ENCODE assay signal across 24 cellular contexts in genomic region chr20:39025883-39026282, GRCh38.
DNase-seq lines count a peak whose midpoint lies in the region; ATAC-seq lines count a peak whose summit lies in the region.
"Had no signal": no experiment of that assay in that cellular context is flagged by ENCODE, and none has a peak within 500 bp of the region (broad histone marks: within the 10 kb centered on the region; RNA-seq: fewer than 3 reads in every experiment).

No MANE protein-coding gene starts in this region.

- peak; percentile 92 for ATAC-seq in activated naive CD8-positive, alpha-beta T cell treated with anti-CD3 and anti-CD28 coated beads, Interleukin-2, amount 10 ng/mL, durations not matched to agents 7 days and 5 days (ENCODE audit: low read depth)
- ATAC-seq in stimulated activated effector memory CD8-positive, alpha-beta T cell treated with anti-CD3 and anti-CD28 coated beads, Interleukin-12 subunit alpha, Interleukin-12 subunit beta, amount 100 ng/mL, for 72 hours, result peak; percentile 74
- ATAC-seq in HG03175 (IDR thresholded peaks at IDR 0.05; ENCODE audit: unreplicated experiment), result no peak
- ATAC-seq: gastrocnemius medialis had no signal

- no peaks in the 10 kb centered on the region for H3K9me3 Mint-ChIP-seq in activated naive CD8-positive, alpha-beta T cell treated with anti-CD3 and anti-CD28 coated beads, Interleukin-2, amount 10 ng/mL, durations not matched to agents 7 days and 5 days
- H3K9me3 Mint-ChIP-seq in activated naive CD8-positive, alpha-beta T cell treated with anti-CD3 and anti-CD28 coated beads for 36 hours, result no peaks in the 10 kb centered on the region
- H3K9me3 Mint-ChIP-seq in T-helper 1 cell treated with Interleukin-12 subunit alpha and Interleukin-12 subunit beta and Interleukin-4 antibody, amounts not matched to agents 30 μg/mL and 1 μg/mL, for 36 hours, result no peaks in the 10 kb centered on the region
- no peaks in the 10 kb centered on the region for H3K9me3 Mint-ChIP-seq in activated T-helper 1 cell treated with anti-CD3 and anti-CD28 coated beads, Interleukin-12 subunit alpha, Interleukin-12 subunit beta, Interleukin-2, Interleukin-4 antibody, amounts not matched to agents 30 ng/mL and 10 ng/mL and 1 ng/mL, durations not matched to agents 14 hours and 24 hours and 36 hours
- no peaks in the 10 kb centered on the region for H3K9me3 Mint-ChIP-seq in stimulated activated effector memory CD8-positive, alpha-beta T cell treated with anti-CD3 and anti-CD28 coated beads, Interleukin-12 subunit alpha, Interleukin-12 subunit beta, amount 100 ng/mL, for 72 hours
- H3K9me3 Mint-ChIP-seq: activated B cell treated with CpG ODN at 0.5 μM for 24 hours, brain had no signal

- peak overlapping the region; percentile 65 for H3K27ac Mint-ChIP-seq in activated naive CD8-positive, alpha-beta T cell treated with anti-CD3 and anti-CD28 coated beads, Interleukin-2, amount 10 ng/mL, durations not matched to agents 7 days and 5 days
- no peak overlapping the region for H3K27ac Mint-ChIP-seq in activated naive CD8-positive, alpha-beta T cell treated with anti-CD3 and anti-CD28 coated beads for 36 hours
- peak overlapping the region; percentile 29 for H3K27ac Mint-ChIP-seq in T-helper 1 cell treated with Interleukin-12 subunit alpha and Interleukin-12 subunit beta and Interleukin-4 antibody, amounts not matched to agents 30 μg/mL and 1 μg/mL, for 36 hours
- H3K27ac Mint-ChIP-seq in activated T-helper 1 cell treated with anti-CD3 and anti-CD28 coated beads, Interleukin-12 subunit alpha, Interleukin-12 subunit beta, Interleukin-2, Interleukin-4 antibody, amounts not matched to agents 30 ng/mL and 10 ng/mL and 1 ng/mL, durations not matched to agents 14 hours and 24 hours and 36 hours, result peak overlapping the region; percentile 18
- H3K27ac Mint-ChIP-seq in stimulated activated effector memory CD8-positive, alpha-beta T cell treated with anti-CD3 and anti-CD28 coated beads, Interleukin-12 subunit alpha, Interleukin-12 subunit beta, amount 100 ng/mL, for 72 hours, result peak overlapping the region; percentile 33
- H3K27ac Mint-ChIP-seq: activated B cell treated with CpG ODN at 0.5 μM for 24 hours, brain had no signal

- no peak for DNase-seq in activated naive CD8-positive, alpha-beta T cell treated with anti-CD3 and anti-CD28 coated beads, Interleukin-2, amount 10 ng/mL, durations not matched to agents 7 days and 5 days
- no peak for DNase-seq in activated naive CD8-positive, alpha-beta T cell treated with anti-CD3 and anti-CD28 coated beads for 36 hours
- peak; percentile 15 for DNase-seq in activated T-helper 1 cell treated with anti-CD3 and anti-CD28 coated beads, Interleukin-12 subunit alpha, Interleukin-12 subunit beta, Interleukin-2, Interleukin-4 antibody, amounts not matched to agents 30 ng/mL and 10 ng/mL and 1 ng/mL, durations not matched to agents 14 hours and 24 hours and 36 hours (ENCODE audit: low spot score)
- peak in 1 of 2 donors; percentile 66 for DNase-seq in stimulated activated effector memory CD8-positive, alpha-beta T cell treated with anti-CD3 and anti-CD28 coated beads, Interleukin-12 subunit alpha, Interleukin-12 subunit beta, amount 100 ng/mL, for 72 hours (ENCODE audit: low spot score in 2 of 2)
- DNase-seq in cortex of kidney (lab: John Stamatoyannopoulos, UW), result no peak
- DNase-seq: activated B cell treated with CpG ODN at 0.5 μM for 24 hours; DMS53; effector memory CD4-positive, alpha-beta T cell; esophagus squamous epithelium; gastrocnemius medialis; GDM1; HCEC 1CT; hippocampal formation; left ventricle myocardium inferior; MG63; midbrain; NCI-H1417 treated with DMSO at 0.1 percent for 48 hours; NCI-H510A treated with DMSO at 0.1 percent for 48 hours; sigmoid colon; SJCRH30; testis had no signal

- peaks cover 32% of the 10 kb centered on the region for H3K36me3 Mint-ChIP-seq in activated naive CD8-positive, alpha-beta T cell treated with anti-CD3 and anti-CD28 coated beads, Interleukin-2, amount 10 ng/mL, durations not matched to agents 7 days and 5 days
- peaks cover 26% of the 10 kb centered on the region for H3K36me3 Mint-ChIP-seq in activated naive CD8-positive, alpha-beta T cell treated with anti-CD3 and anti-CD28 coated beads for 36 hours
- peaks cover 38% of the 10 kb centered on the region for H3K36me3 Mint-ChIP-seq in T-helper 1 cell treated with Interleukin-12 subunit alpha and Interleukin-12 subunit beta and Interleukin-4 antibody, amounts not matched to agents 30 μg/mL and 1 μg/mL, for 36 hours (ENCODE audit: low read depth)
- peaks cover 50% of the 10 kb centered on the region for H3K36me3 Mint-ChIP-seq in activated T-helper 1 cell treated with anti-CD3 and anti-CD28 coated beads, Interleukin-12 subunit alpha, Interleukin-12 subunit beta, Interleukin-2, Interleukin-4 antibody, amounts not matched to agents 30 ng/mL and 10 ng/mL and 1 ng/mL, durations not matched to agents 14 hours and 24 hours and 36 hours (ENCODE audit: low read depth)
- peaks cover 81% of the 10 kb centered on the region for H3K36me3 Mint-ChIP-seq in stimulated activated effector memory CD8-positive, alpha-beta T cell treated with anti-CD3 and anti-CD28 coated beads, Interleukin-12 subunit alpha, Interleukin-12 subunit beta, amount 100 ng/mL, for 72 hours

- peaks cover 21% of the 10 kb centered on the region for H3K4me1 Mint-ChIP-seq in activated naive CD8-positive, alpha-beta T cell treated with anti-CD3 and anti-CD28 coated beads, Interleukin-2, amount 10 ng/mL, durations not matched to agents 7 days and 5 days
- peaks cover 9% of the 10 kb centered on the region for H3K4me1 Mint-ChIP-seq in activated naive CD8-positive, alpha-beta T cell treated with anti-CD3 and anti-CD28 coated beads for 36 hours
- H3K4me1 Mint-ChIP-seq in T-helper 1 cell treated with Interleukin-12 subunit alpha and Interleukin-12 subunit beta and Interleukin-4 antibody, amounts not matched to agents 30 μg/mL and 1 μg/mL, for 36 hours (ENCODE audit: low read depth), result peaks cover 27% of the 10 kb centered on the region
- H3K4me1 Mint-ChIP-seq in activated T-helper 1 cell treated with anti-CD3 and anti-CD28 coated beads, Interleukin-12 subunit alpha, Interleukin-12 subunit beta, Interleukin-2, Interleukin-4 antibody, amounts not matched to agents 30 ng/mL and 10 ng/mL and 1 ng/mL, durations not matched to agents 14 hours and 24 hours and 36 hours (ENCODE audit: low read depth), result peaks cover 42% of the 10 kb centered on the region
- peaks cover 23% of the 10 kb centered on the region for H3K4me1 Mint-ChIP-seq in stimulated activated effector memory CD8-positive, alpha-beta T cell treated with anti-CD3 and anti-CD28 coated beads, Interleukin-12 subunit alpha, Interleukin-12 subunit beta, amount 100 ng/mL, for 72 hours
- H3K4me1 Mint-ChIP-seq: brain had no signal

- POLR2A ChIA-PET in activated naive CD8-positive, alpha-beta T cell treated with anti-CD3 and anti-CD28 coated beads, Interleukin-2, amount 10 ng/mL, durations not matched to agents 7 days and 5 days (lab: Charles Lee), result interaction anchor here (1.3 kb wide), 1 partner anchor 10 kb away, joined by 3 read pairs; no protein-coding TSS in a partner anchor

- H3K27me3 Mint-ChIP-seq in activated naive CD8-positive, alpha-beta T cell treated with anti-CD3 and anti-CD28 coated beads, Interleukin-2, amount 10 ng/mL, durations not matched to agents 7 days and 5 days, result no peaks in the 10 kb centered on the region
- H3K27me3 Mint-ChIP-seq in activated naive CD8-positive, alpha-beta T cell treated with anti-CD3 and anti-CD28 coated beads for 36 hours, result no peaks in the 10 kb centered on the region
- H3K27me3 Mint-ChIP-seq in T-helper 1 cell treated with Interleukin-12 subunit alpha and Interleukin-12 subunit beta and Interleukin-4 antibody, amounts not matched to agents 30 μg/mL and 1 μg/mL, for 36 hours (ENCODE audit: low read depth), result no peaks in the 10 kb centered on the region
- no peaks in the 10 kb centered on the region for H3K27me3 Mint-ChIP-seq in activated T-helper 1 cell treated with anti-CD3 and anti-CD28 coated beads, Interleukin-12 subunit alpha, Interleukin-12 subunit beta, Interleukin-2, Interleukin-4 antibody, amounts not matched to agents 30 ng/mL and 10 ng/mL and 1 ng/mL, durations not matched to agents 14 hours and 24 hours and 36 hours (ENCODE audit: insufficient read depth)
- H3K27me3 Mint-ChIP-seq: activated B cell treated with CpG ODN at 0.5 μM for 24 hours, brain had no signal

- peak overlapping the region; percentile 21 for H3K4me3 Mint-ChIP-seq in activated naive CD8-positive, alpha-beta T cell treated with anti-CD3 and anti-CD28 coated beads, Interleukin-2, amount 10 ng/mL, durations not matched to agents 7 days and 5 days
- no peak overlapping the region for H3K4me3 Mint-ChIP-seq in activated naive CD8-positive, alpha-beta T cell treated with anti-CD3 and anti-CD28 coated beads for 36 hours
- H3K4me3 Mint-ChIP-seq in T-helper 1 cell treated with Interleukin-12 subunit alpha and Interleukin-12 subunit beta and Interleukin-4 antibody, amounts not matched to agents 30 μg/mL and 1 μg/mL, for 36 hours, result peak overlapping the region; percentile 38
- H3K4me3 Mint-ChIP-seq in activated T-helper 1 cell treated with anti-CD3 and anti-CD28 coated beads, Interleukin-12 subunit alpha, Interleukin-12 subunit beta, Interleukin-2, Interleukin-4 antibody, amounts not matched to agents 30 ng/mL and 10 ng/mL and 1 ng/mL, durations not matched to agents 14 hours and 24 hours and 36 hours, result no peak overlapping the region
- no peak overlapping the region for H3K4me3 Mint-ChIP-seq in stimulated activated effector memory CD8-positive, alpha-beta T cell treated with anti-CD3 and anti-CD28 coated beads, Interleukin-12 subunit alpha, Interleukin-12 subunit beta, amount 100 ng/mL, for 72 hours
- H3K4me3 Mint-ChIP-seq: activated B cell treated with CpG ODN at 0.5 μM for 24 hours, brain had no signal

- intact Hi-C loops in activated T-helper 1 cell treated with anti-CD3 and anti-CD28 coated beads, Interleukin-12 subunit alpha, Interleukin-12 subunit beta, Interleukin-2, Interleukin-4 antibody, amounts not matched to agents 30 ng/mL and 10 ng/mL and 1 ng/mL, durations not matched to agents 14 hours and 24 hours and 36 hours (cut with micrococcal nuclease), result loop anchor here (10.0 kb wide), 1 partner anchor 221 kb away; the partner anchor contains the start of gene PPP1R16B

Comparison
In these comparisons a context has a peak if more than half of its experiments do, and no peak if none do; other contexts are left out.
1. H3K4me3 Mint-ChIP-seq: peak in activated naive CD8-positive, alpha-beta T cell treated with anti-CD3 and anti-CD28 coated beads, Interleukin-2, amount 10 ng/mL, durations not matched to agents 7 days and 5 days (single experiment) and T-helper 1 cell treated with Interleukin-12 subunit alpha and Interleukin-12 subunit beta and Interleukin-4 antibody, amounts not matched to agents 30 μg/mL and 1 μg/mL, for 36 hours (single experiment); none in activated naive CD8-positive, alpha-beta T cell treated with anti-CD3 and anti-CD28 coated beads for 36 hours (single experiment), activated T-helper 1 cell treated with anti-CD3 and anti-CD28 coated beads, Interleukin-12 subunit alpha, Interleukin-12 subunit beta, Interleukin-2, Interleukin-4 antibody, amounts not matched to agents 30 ng/mL and 10 ng/mL and 1 ng/mL, durations not matched to agents 14 hours and 24 hours and 36 hours (single experiment) and stimulated activated effector memory CD8-positive, alpha-beta T cell treated with anti-CD3 and anti-CD28 coated beads, Interleukin-12 subunit alpha, Interleukin-12 subunit beta, amount 100 ng/mL, for 72 hours (single experiment).